Comparison of ENCODE assay signal across 33 cellular contexts in the genomic region with DNA sequence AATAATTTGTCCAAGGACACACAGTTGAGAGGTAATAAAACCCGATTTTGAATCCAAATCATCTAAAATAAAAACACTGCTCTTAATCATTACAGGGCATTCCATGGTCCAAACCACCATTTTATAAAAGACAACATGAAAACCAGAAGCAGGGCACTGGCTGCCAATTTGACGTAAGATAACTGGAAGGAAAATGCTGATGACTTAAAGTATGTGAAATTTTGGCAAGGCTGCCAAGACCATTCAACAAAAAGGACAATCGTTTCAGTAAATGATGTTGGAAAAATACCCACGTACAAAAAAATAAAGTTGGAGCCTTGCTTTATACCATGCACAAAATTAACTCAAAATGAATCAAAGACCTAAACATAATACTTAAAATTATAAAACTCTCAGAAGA.
"Had no signal": no experiment of that assay in that cellular context is flagged by ENCODE, and none has a peak within 500 bp of the region (broad histone marks: within the 10 kb centered on the region; RNA-seq: fewer than 3 reads in every experiment).

No MANE protein-coding gene starts in this region.

- H3K27ac ChIP-seq: breast epithelium, coronary artery, esophagus muscularis mucosa, foreskin keratinocyte, gastrocnemius medialis, VCaP had no signal

- H3K4me1 ChIP-seq: breast epithelium had no signal

- FAIRE-seq: TTC549 had no signal

- H3K36me3 Mint-ChIP-seq: activated naive CD8-positive, alpha-beta T cell; brain; T-cell; WTC11 had no signal

- H3K4me3 ChIP-seq: breast epithelium, coronary artery, dorsolateral prefrontal cortex, esophagus muscularis mucosa, gastrocnemius medialis, heart left ventricle had no signal

- H3K27ac Mint-ChIP-seq: activated CD4-positive, alpha-beta memory T cell treated with anti-CD3 and anti-CD28 coated beads, Interleukin-2, amount 10 ng/mL, durations not matched to agents 7 days and 5 days; activated CD4-positive, alpha-beta T cell treated with anti-CD3 and anti-CD28 coated beads, Interleukin-2, amount 10 ng/mL, durations not matched to agents 7 days and 5 days; activated naive CD8-positive, alpha-beta T cell; activated T-cell treated with anti-CD3 and anti-CD28 coated beads, Interleukin-2, amount 50 U/mL, for 24 hours; activated T-cell treated with anti-CD3 and anti-CD28 coated beads, Interleukin-2, amount 50 U/mL, for 72 hours; dendritic cell treated with granulocyte-macrophage colony-stimulating factor and Interleukin-4, amounts not matched to agents 40 ng/mL and 50 ng/mL, for 4 days; endodermal cell; T-cell; T-helper 1 cell treated with Interleukin-12 subunit alpha and Interleukin-12 subunit beta and Interleukin-4 antibody, amounts not matched to agents 30 μg/mL and 1 μg/mL, for 36 hours; WTC11 had no signal

- H3K4me3 Mint-ChIP-seq: activated CD4-positive, alpha-beta memory T cell treated with anti-CD3 and anti-CD28 coated beads, Interleukin-2, amount 10 ng/mL, durations not matched to agents 7 days and 5 days; activated CD4-positive, alpha-beta T cell treated with anti-CD3 and anti-CD28 coated beads, Interleukin-2, amount 10 ng/mL, durations not matched to agents 7 days and 5 days; activated naive CD8-positive, alpha-beta T cell; activated T-cell treated with anti-CD3 and anti-CD28 coated beads, Interleukin-2, amount 50 U/mL, for 24 hours; activated T-cell treated with anti-CD3 and anti-CD28 coated beads, Interleukin-2, amount 50 U/mL, for 72 hours; brain; central memory CD8-positive, alpha-beta T cell; dendritic cell treated with granulocyte-macrophage colony-stimulating factor and Interleukin-4, amounts not matched to agents 40 ng/mL and 50 ng/mL, for 4 days; endodermal cell; T-cell; T-helper 1 cell treated with Interleukin-12 subunit alpha and Interleukin-12 subunit beta and Interleukin-4 antibody, amounts not matched to agents 30 μg/mL and 1 μg/mL, for 36 hours; WTC11 had no signal

- H3K36me3 ChIP-seq: breast epithelium, esophagus muscularis mucosa, gastrocnemius medialis, heart left ventricle had no signal

- H3K9me3 Mint-ChIP-seq: activated CD4-positive, alpha-beta memory T cell treated with anti-CD3 and anti-CD28 coated beads, Interleukin-2, amount 10 ng/mL, durations not matched to agents 7 days and 5 days; activated CD4-positive, alpha-beta T cell treated with anti-CD3 and anti-CD28 coated beads, Interleukin-2, amount 10 ng/mL, durations not matched to agents 7 days and 5 days; activated T-cell treated with anti-CD3 and anti-CD28 coated beads, Interleukin-2, amount 50 U/mL, for 24 hours; activated T-cell treated with anti-CD3 and anti-CD28 coated beads, Interleukin-2, amount 50 U/mL, for 72 hours; brain; central memory CD8-positive, alpha-beta T cell; dendritic cell treated with granulocyte-macrophage colony-stimulating factor and Interleukin-4, amounts not matched to agents 40 ng/mL and 50 ng/mL, for 4 days; endodermal cell; T-cell; T-helper 1 cell treated with Interleukin-12 subunit alpha and Interleukin-12 subunit beta and Interleukin-4 antibody, amounts not matched to agents 30 μg/mL and 1 μg/mL, for 36 hours; WTC11 had no signal

- H3K27me3 Mint-ChIP-seq: dendritic cell treated with granulocyte-macrophage colony-stimulating factor and Interleukin-4, amounts not matched to agents 40 ng/mL and 50 ng/mL, for 4 days had no signal

- H3K9me3 ChIP-seq: breast epithelium, esophagus muscularis mucosa, gastrocnemius medialis, heart left ventricle had no signal

- H3K27me3 ChIP-seq: breast epithelium, dorsolateral prefrontal cortex, esophagus muscularis mucosa, foreskin keratinocyte, gastrocnemius medialis, heart left ventricle had no signal

- DNase-seq: activated CD4-positive, alpha-beta T cell treated with anti-CD3 and anti-CD28 coated beads for 1 hour; activated CD4-positive, alpha-beta T cell treated with anti-CD3 and anti-CD28 coated beads for 4 hours; activated CD4-positive, alpha-beta T cell treated with anti-CD3 and anti-CD28 coated beads, Interleukin-2, amount 50 U/mL, for 4 hours; activated gamma-delta T cell; activated naive CD4-positive, alpha-beta T cell treated with anti-CD3 and anti-CD28 coated beads, Interleukin-2, amount 50 U/mL, for 16 hours; activated naive CD4-positive, alpha-beta T cell treated with Interleukin-2 at 50 U/mL for 16 hours; activated T-cell treated with anti-CD3 and anti-CD28 coated beads for 4 hours; amniotic stem cell; effector memory CD4-positive, alpha-beta T cell; erythroblast; SW 1271; T-cell; T-helper 9 cell had no signal

- H3K4me1 Mint-ChIP-seq: activated CD4-positive, alpha-beta memory T cell treated with anti-CD3 and anti-CD28 coated beads, Interleukin-2, amount 10 ng/mL, durations not matched to agents 7 days and 5 days; activated CD4-positive, alpha-beta T cell treated with anti-CD3 and anti-CD28 coated beads, Interleukin-2, amount 10 ng/mL, durations not matched to agents 7 days and 5 days; central memory CD8-positive, alpha-beta T cell; endodermal cell; T-cell; WTC11 had no signal
